ENCODE assay signal across 9 cellular contexts in genomic region chr1:9610548-9610947, GRCh38.
"Had no signal": no experiment of that assay in that cellular context is flagged by ENCODE, and none has a peak within 500 bp of the region (broad histone marks: within the 10 kb centered on the region; RNA-seq: fewer than 3 reads in every experiment).

No MANE protein-coding gene starts in this region.

- H3K27ac Mint-ChIP-seq: IgD-negative memory B cell had no signal

- H3K36me3 Mint-ChIP-seq: IgD-negative memory B cell had no signal

- H3K4me3 ChIP-seq: GM23248, HAP-1 had no signal

- H3K27me3 Mint-ChIP-seq: IgD-negative memory B cell had no signal

- H3K9me3 Mint-ChIP-seq: IgD-negative memory B cell had no signal

- H3K4me3 Mint-ChIP-seq: IgD-negative memory B cell had no signal

- ATAC-seq: HCT116, HepG2 had no signal

- DNase-seq: GM23248, GOT3, H7, KG1 had no signal

- H3K4me1 Mint-ChIP-seq: IgD-negative memory B cell had no signal

- H3K9me3 ChIP-seq: HAP-1 had no signal

- H3K27ac ChIP-seq: GM23248, HL-60 had no signal

- H3K4me1 ChIP-seq: HAP-1 had no signal
